In the genomic region with DNA sequence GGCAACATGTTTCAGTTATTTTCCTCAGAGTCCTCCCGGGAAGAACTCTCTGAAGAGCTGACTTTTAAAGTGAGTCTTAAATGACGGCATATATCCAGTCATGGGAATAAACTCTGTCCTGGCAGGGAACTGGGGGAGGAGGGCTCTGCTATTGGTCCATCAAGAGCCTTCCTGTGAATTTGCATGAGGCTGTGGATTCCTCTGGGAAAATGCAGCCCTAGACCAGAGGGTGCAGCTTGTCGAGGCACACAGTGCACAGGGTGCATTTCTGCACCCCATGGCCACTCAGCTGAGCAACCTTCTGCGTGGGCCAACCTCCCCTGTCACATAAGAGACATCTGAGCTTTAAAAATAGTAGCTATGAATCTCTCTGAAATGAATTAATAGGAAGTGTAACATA, we compare ENCODE assay signal across 22 cellular contexts.
A peak's percentile ranks its signal among the peaks of the same experiment; 100 is the strongest.
DNase-seq lines count a peak whose midpoint lies in the region; ATAC-seq and TF ChIP-seq lines count a peak whose summit lies in the region.
"Had no signal": no experiment of that assay in that cellular context is flagged by ENCODE, and none has a peak within 500 bp of the region (broad histone marks: within the 10 kb centered on the region; RNA-seq: fewer than 3 reads in every experiment).

No MANE protein-coding gene starts in this region.

- H2BK120ac ChIP-seq in IMR-90 (ENCODE audit: low read depth, low read length), result no peak overlapping the region

- no peak overlapping the region for H4K8ac ChIP-seq in IMR-90 (ENCODE audit: low read depth in 2 of 2, low read length in 2 of 2)

- DNase-seq in AG08396 (ENCODE audit: low spot score) (peak; percentile 8), IMR-90 (peak; percentile 21), caudate nucleus (lab: John Stamatoyannopoulos, UW) (peak in 35 of 61 donors; percentile 1 to 66 (median 24)), iPS-NIHi7 (ENCODE audit: extremely low spot score) (peak; percentile 24), mucosa of descending colon (no peak), Karpas-422 (no peak), sigmoid colon (no peak)
- DNase-seq: ACHN; CD8-positive, alpha-beta T cell; DND-41; NCI-H1105; NCI-H146; NCI-H2029; NCI-H2227 treated with DMSO at 0.1 percent for 48 hours; NCI-H510A; NCI-H82; Peyer's patch; SJCRH30 had no signal

- H3K9me3 ChIP-seq in IMR-90 (ENCODE audit: control insufficient read depth, insufficient read depth, low read length) (peaks cover 2% of the 10 kb centered on the region; the same call in 1 of the 2 replicates), mucosa of descending colon (no peaks in the 10 kb centered on the region), Karpas-422 (ENCODE audit: low read length) (no peaks in the 10 kb centered on the region), sigmoid colon (no peaks in the 10 kb centered on the region)
- H3K9me3 ChIP-seq: BLaER1 treated with 17β-estradiol and CSF1 and Interleukin-3, amounts not matched to agents 10 nM and 100 nM; Peyer's patch; SJCRH30 had no signal

- H3K23ac ChIP-seq in IMR-90 (ENCODE audit: low read depth, low read length), result no peak overlapping the region

- H3K4me2 ChIP-seq in IMR-90 (ENCODE audit: low read depth, low read length) (no peak overlapping the region), Karpas-422 (ENCODE audit: low read depth, low read length, poor library complexity, severe bottlenecking) (no peak overlapping the region)
- H3K4me2 ChIP-seq: BLaER1 treated with 17β-estradiol and CSF1 and Interleukin-3, amounts not matched to agents 10 nM and 100 nM; KMS-11 had no signal

- no peaks in the 10 kb centered on the region for H3K9me1 ChIP-seq in IMR-90 (ENCODE audit: insufficient read depth, low read length)

- CTCF ChIA-PET in IMR-90 (lab: Yijun Ruan, JAX), result no interaction called here

- dilution Hi-C loops in IMR-90 (cut with HindIII; ENCODE audit: low sequenced_read_pairs, unreplicated experiment), result no loop called here

- no peak overlapping the region for H4K5ac ChIP-seq in IMR-90 (ENCODE audit: low read depth, low read length)

- no peak for TF ChIP-seq RAD21 in IMR-90 (IDR thresholded peaks at IDR 0.05; ENCODE audit: low read length)

- no peak overlapping the region for H2BK5ac ChIP-seq in IMR-90 (ENCODE audit: low read depth, low read length, poor library complexity, severe bottlenecking)

- no peaks in the 10 kb centered on the region for H3K79me2 ChIP-seq in Karpas-422 (ENCODE audit: low read length)

- H2BK15ac ChIP-seq in IMR-90 (ENCODE audit: low read depth, low read length), result no peak overlapping the region

- no peak overlapping the region for H2AK9ac ChIP-seq in IMR-90 (replicated peaks; ENCODE audit: low read depth, low read length, poor library complexity)

- no peak overlapping the region for H4K91ac ChIP-seq in IMR-90 (ENCODE audit: insufficient read depth, low read depth, low read length)

- no peaks in the 10 kb centered on the region for H3K4me1 ChIP-seq in IMR-90 (ENCODE audit: control insufficient read depth, insufficient read depth, low read length)
- no peaks in the 10 kb centered on the region for H3K4me1 ChIP-seq in mucosa of descending colon (ENCODE audit: low read depth)
- H3K4me1 ChIP-seq in Karpas-422 (ENCODE audit: low read length), result no peaks in the 10 kb centered on the region
- H3K4me1 ChIP-seq in sigmoid colon, result no peaks in the 10 kb centered on the region
- H3K4me1 ChIP-seq: BLaER1 treated with 17β-estradiol and CSF1 and Interleukin-3, amounts not matched to agents 10 nM and 100 nM; Peyer's patch; SJCRH30 had no signal

- TF ChIP-seq POLR2A in IMR-90 (IDR thresholded peaks at IDR 0.05; ENCODE audit: low read depth, low read length), result no peak
- no peak for TF ChIP-seq POLR2A in sigmoid colon (IDR thresholded peaks at IDR 0.05)

- H2BK20ac ChIP-seq in IMR-90 (ENCODE audit: low read depth, low read length), result no peak overlapping the region

- H2AK5ac ChIP-seq in IMR-90 (ENCODE audit: low read depth, low read length), result no peak overlapping the region

- BruUV-seq in IMR-90 (replicated peaks; lab: Mats Ljungman, UMichigan), result no TSS peak

- no peak for TF ChIP-seq EP300 in sigmoid colon (IDR thresholded peaks at IDR 0.05)

- H3K9me2 ChIP-seq in Karpas-422 (replicated peaks; ENCODE audit: insufficient read depth, low read length), result no peaks in the 10 kb centered on the region

- H3K36me3 ChIP-seq in IMR-90 (ENCODE audit: control insufficient read depth, insufficient read depth, low read length) (no peaks in the 10 kb centered on the region), mucosa of descending colon (ENCODE audit: low read depth) (no peaks in the 10 kb centered on the region), Karpas-422 (ENCODE audit: insufficient read depth, low read length) (no peaks in the 10 kb centered on the region), sigmoid colon (no peaks in the 10 kb centered on the region)
- H3K36me3 ChIP-seq: BLaER1 treated with 17β-estradiol and CSF1 and Interleukin-3, amounts not matched to agents 10 nM and 100 nM; Peyer's patch; SJCRH30 had no signal

- WGBS in IMR-90 (ENCODE audit: extremely low coverage in 2 of 2, insufficient read length in 1 of 2), 2 experiments, result 80% methylated on average over 1 of the region's 4 CpGs; no CpG with 5 or more reads in 1 of the 2 experiments
- 59 to 74% methylated on average over 4 of the region's 4 CpGs for WGBS in sigmoid colon, 2 donors

- no peaks in the 10 kb centered on the region for H3K27me3 ChIP-seq in IMR-90 (ENCODE audit: control insufficient read depth, insufficient read depth, low read length)
- H3K27me3 ChIP-seq in Karpas-422 (ENCODE audit: low read length), result no peaks in the 10 kb centered on the region
- H3K27me3 ChIP-seq in sigmoid colon, result no peaks in the 10 kb centered on the region
- H3K27me3 ChIP-seq: BLaER1 treated with 17β-estradiol and CSF1 and Interleukin-3, amounts not matched to agents 10 nM and 100 nM; Peyer's patch; SJCRH30 had no signal

- H3K4me3 ChIP-seq in IMR-90 (ENCODE audit: insufficient read depth, low read depth, low read length), result no peak overlapping the region
- H3K4me3 ChIP-seq in mucosa of descending colon, result no peak overlapping the region
- H3K4me3 ChIP-seq in Karpas-422 (ENCODE audit: low read length), result no peak overlapping the region
- no peak overlapping the region for H3K4me3 ChIP-seq in sigmoid colon
- H3K4me3 ChIP-seq: BLaER1 treated with 17β-estradiol and CSF1 and Interleukin-3, amounts not matched to agents 10 nM and 100 nM; Peyer's patch; SJCRH30 had no signal

- H2AFZ ChIP-seq in IMR-90 (replicated peaks; ENCODE audit: low read length, poor library complexity) (no peak overlapping the region), Karpas-422 (ENCODE audit: low read length) (no peak overlapping the region)

- POLR2A ChIA-PET in IMR-90 (lab: Charles Lee; ENCODE audit: unreplicated experiment), result no interaction called here

- no peak overlapping the region for H3K27ac ChIP-seq in IMR-90 (ENCODE audit: insufficient read depth, low read length)
- H3K27ac ChIP-seq in caudate nucleus (ENCODE audit: low read depth, low read length), result no peak overlapping the region
- no peak overlapping the region for H3K27ac ChIP-seq in Karpas-422 (ENCODE audit: low read length)
- no peak overlapping the region for H3K27ac ChIP-seq in sigmoid colon
- H3K27ac ChIP-seq: 22Rv1; BLaER1 treated with 17β-estradiol and CSF1 and Interleukin-3, amounts not matched to agents 10 nM and 100 nM; KMS-11; Peyer's patch; SJCRH30 had no signal

- H3K18ac ChIP-seq in IMR-90 (ENCODE audit: low read depth, low read length), result no peak overlapping the region

- H3K9ac ChIP-seq in IMR-90 (ENCODE audit: low read depth, low read length) (no peak overlapping the region), Karpas-422 (ENCODE audit: low read length) (no peak overlapping the region)
- H3K9ac ChIP-seq: BLaER1 treated with 17β-estradiol and CSF1 and Interleukin-3, amounts not matched to agents 10 nM and 100 nM; KMS-11 had no signal

- H3K79me1 ChIP-seq in IMR-90 (ENCODE audit: low read depth in 1 of 2, low read length in 2 of 2), result no peaks in the 10 kb centered on the region

- H4K20me1 ChIP-seq in IMR-90 (ENCODE audit: insufficient read depth, low read length) (no peaks in the 10 kb centered on the region), Karpas-422 (ENCODE audit: insufficient read depth, low read depth, low read length) (no peaks in the 10 kb centered on the region)
- H4K20me1 ChIP-seq: BLaER1 treated with 17β-estradiol and CSF1 and Interleukin-3, amounts not matched to agents 10 nM and 100 nM had no signal

- in situ Hi-C loops in IMR-90 (cut with MboI; ENCODE audit: low sequenced_read_pairs), result no loop called here

- no peak overlapping the region for H3K56ac ChIP-seq in IMR-90 (ENCODE audit: extremely low read depth, insufficient read depth, low read length)

- intact Hi-C loops in IMR-90 (cut with micrococcal nuclease) (no loop called here), mucosa of descending colon (cut with DNase I, micrococcal nuclease) (no loop called here), sigmoid colon (cut with DNase I) (no loop called here)

- no peak overlapping the region for H3K14ac ChIP-seq in IMR-90 (replicated peaks; ENCODE audit: low read depth, low read length)

- TF ChIP-seq CTCF in IMR-90 (conservative IDR thresholded peaks at IDR 0.05; ENCODE audit: low read depth, low read length) (no peak), mucosa of descending colon (IDR thresholded peaks at IDR 0.05) (no peak), sigmoid colon (IDR thresholded peaks at IDR 0.05) (no peak)

- H3K4ac ChIP-seq in IMR-90 (ENCODE audit: low read depth, low read length), result no peak overlapping the region; the same call in 1 of the 2 replicates

- no peak for ATAC-seq in IMR-90 (ENCODE audit: low read depth)
- ATAC-seq in mucosa of descending colon, result no peak
- no peak for ATAC-seq in HG03175 (IDR thresholded peaks at IDR 0.05; ENCODE audit: unreplicated experiment)
- ATAC-seq: CD8-positive, alpha-beta T cell had no signal

TF ChIP-seq in IMR-90, 13 proteins besides CTCF, POLR2A, EP300 and RAD21:
- TF ChIP-seq CEBPB (IDR thresholded peaks at IDR 0.05; ENCODE audit: low read depth, low read length), result no peak

Comparison
In these comparisons a context has a peak if more than half of its experiments do, and no peak if none do; other contexts are left out.
1. DNase-seq: peak in AG08396 (single experiment), IMR-90 (single experiment), caudate nucleus (35 of 61) and iPS-NIHi7 (single experiment); none in mucosa of descending colon (0 of 3), Karpas-422 (single experiment) and sigmoid colon (single experiment).